ENCODE assay signal across 14 cellular contexts in genomic region chr17:75970011-75970523, GRCh38. TPM values are rescaled to one million over a fixed set of nuclear protein-coding genes. Genes with fewer than 3 reads are reported as not detected.
DNase-seq lines count a peak whose midpoint lies in the region; ATAC-seq, FAIRE-seq and TF ChIP-seq lines count a peak whose summit lies in the region.
"Had no signal": no experiment of that assay in that cellular context is flagged by ENCODE, and none has a peak within 500 bp of the region (broad histone marks: within the 10 kb centered on the region; RNA-seq: fewer than 3 reads in every experiment).

No MANE protein-coding gene starts in this region.

- TF ChIP-seq POLR2A in GM12891 (IDR thresholded peaks at IDR 0.05; ENCODE audit: low read depth, low read length): no peak

- peak overlapping the region; percentile 53 for H3K27ac Mint-ChIP-seq in T-helper 2 cell treated with Interferon-gamma antibody and Interleukin-4, amounts not matched to agents 5 μg/mL and 100 μg/mL, for 36 hours
- H3K27ac Mint-ChIP-seq in stimulated activated memory B cell treated with anti-CD40 and anti-IgM and Interleukin-4, amounts not matched to agents 10 μg/mL and 1 μg/mL and 100 μg/mL, for 72 hours: peak overlapping the region; percentile 11

- H3K4me3 Mint-ChIP-seq in T-helper 2 cell treated with Interferon-gamma antibody and Interleukin-4, amounts not matched to agents 5 μg/mL and 100 μg/mL, for 36 hours: no peak overlapping the region
- no peak overlapping the region for H3K4me3 Mint-ChIP-seq in stimulated activated memory B cell treated with anti-CD40 and anti-IgM and Interleukin-4, amounts not matched to agents 10 μg/mL and 1 μg/mL and 100 μg/mL, for 72 hours
- H3K4me3 Mint-ChIP-seq: nephron had no signal

- no peak overlapping the region for H3K27ac ChIP-seq in SJCRH30

- peaks cover 14% of the 10 kb centered on the region for H3K36me3 Mint-ChIP-seq in T-helper 2 cell treated with Interferon-gamma antibody and Interleukin-4, amounts not matched to agents 5 μg/mL and 100 μg/mL, for 36 hours (ENCODE audit: low read depth)
- H3K36me3 Mint-ChIP-seq in stimulated activated memory B cell treated with anti-CD40 and anti-IgM and Interleukin-4, amounts not matched to agents 10 μg/mL and 1 μg/mL and 100 μg/mL, for 72 hours: peaks cover 28% of the 10 kb centered on the region

- no peak for FAIRE-seq in GM12891 (lab: Jason Lieb, UNC)
- FAIRE-seq: kidney had no signal

- H3K4me3 ChIP-seq in SJCRH30: no peak overlapping the region

- ATAC-seq in stimulated activated memory B cell treated with anti-CD40 and anti-IgM and Interleukin-4, amounts not matched to agents 10 μg/mL and 1 μg/mL and 100 μg/mL, for 72 hours: no peak

- H3K27me3 ChIP-seq in SJCRH30: no peaks in the 10 kb centered on the region

- H3K4me1 Mint-ChIP-seq in T-helper 2 cell treated with Interferon-gamma antibody and Interleukin-4, amounts not matched to agents 5 μg/mL and 100 μg/mL, for 36 hours (ENCODE audit: low read depth): peaks cover 7% of the 10 kb centered on the region
- peaks cover 12% of the 10 kb centered on the region for H3K4me1 Mint-ChIP-seq in stimulated activated memory B cell treated with anti-CD40 and anti-IgM and Interleukin-4, amounts not matched to agents 10 μg/mL and 1 μg/mL and 100 μg/mL, for 72 hours

- H3K9me3 ChIP-seq in SJCRH30 (replicated peaks): no peaks in the 10 kb centered on the region

- H3K36me3 ChIP-seq in SJCRH30: peaks cover 12% of the 10 kb centered on the region; the same call in 1 of the 2 replicates

- no peaks in the 10 kb centered on the region for H3K4me1 ChIP-seq in SJCRH30

- H3K9me3 Mint-ChIP-seq in T-helper 2 cell treated with Interferon-gamma antibody and Interleukin-4, amounts not matched to agents 5 μg/mL and 100 μg/mL, for 36 hours: no peaks in the 10 kb centered on the region
- H3K9me3 Mint-ChIP-seq in stimulated activated memory B cell treated with anti-CD40 and anti-IgM and Interleukin-4, amounts not matched to agents 10 μg/mL and 1 μg/mL and 100 μg/mL, for 72 hours: no peaks in the 10 kb centered on the region
- H3K9me3 Mint-ChIP-seq: nephron had no signal

- DNase-seq in T-helper 2 cell treated with Interferon-gamma antibody and Interleukin-4, amounts not matched to agents 5 μg/mL and 100 μg/mL, for 36 hours (ENCODE audit: low spot score): no peak
- no peak for DNase-seq in T-helper 2 cell
- DNase-seq in RPMI7951 (ENCODE audit: low read depth): peak; percentile 37
- peak; percentile 23 for DNase-seq in fibroblast of peridontal ligament (ENCODE audit: extremely low read depth)
- no peak for DNase-seq in GM12891 (ENCODE audit: insufficient read length, low spot score)
- no peak for DNase-seq in SJCRH30
- no peak for DNase-seq in DMS 273 treated with DMSO at 0.1 percent for 48 hours (lab: John Stamatoyannopoulos, UW)
- DNase-seq: kidney; NCI-H1105 treated with DMSO at 0.1 percent for 48 hours; stimulated activated naive CD4-positive, alpha-beta T cell; T-helper 1 cell had no signal

- H3K27me3 Mint-ChIP-seq in T-helper 2 cell treated with Interferon-gamma antibody and Interleukin-4, amounts not matched to agents 5 μg/mL and 100 μg/mL, for 36 hours (ENCODE audit: low read depth): no peaks in the 10 kb centered on the region
- no peaks in the 10 kb centered on the region for H3K27me3 Mint-ChIP-seq in stimulated activated memory B cell treated with anti-CD40 and anti-IgM and Interleukin-4, amounts not matched to agents 10 μg/mL and 1 μg/mL and 100 μg/mL, for 72 hours

TF ChIP-seq in GM12891, 5 proteins besides CTCF, POLR2A, EP300 and RAD21:
- TF ChIP-seq POU2F2 (IDR thresholded peaks at IDR 0.05; ENCODE audit: low read depth, low read length) (no peak), SPI1 (IDR thresholded peaks at IDR 0.05; ENCODE audit: low read depth, low read length) (no peak), TAF1 (IDR thresholded peaks at IDR 0.05; ENCODE audit: low read depth, low read length) (no peak), POLR2AphosphoS5 (IDR thresholded peaks at IDR 0.05; ENCODE audit: low read depth, low read length) (no peak), PAX5 (IDR thresholded peaks at IDR 0.05; ENCODE audit: insufficient read depth, low read length, severe bottlenecking) (no peak)

RNA-seq across cellular contexts. Expression of gene ACOX1, which starts 8.9 kb away (rescaled TPM):
- 21.4 TPM in 2 replicates for total RNA-seq in RPMI7951 (2014; rRNA removed; shearing (Covaris generic))
- polyA plus RNA-seq in GM12891 (2012; ENCODE audit: low read depth, missing spikeins): 9.7 TPM
- 34.8 and 36.4 TPM in 2 replicates for total RNA-seq in SJCRH30 (2014; rRNA removed; shearing (Covaris generic))

RNA-seq across cellular contexts. Expression of gene TEN1, which starts 9.0 kb away (rescaled TPM):
- 12.6 and 16.5 TPM in 2 replicates for total RNA-seq in RPMI7951 (2014; rRNA removed; shearing (Covaris generic))
- 22.9 TPM for polyA plus RNA-seq in GM12891 (2012; ENCODE audit: low read depth, missing spikeins)
- 11.8 and 17.7 TPM in 2 replicates for total RNA-seq in SJCRH30 (2014; rRNA removed; shearing (Covaris generic))

RNA-seq across cellular contexts. Expression of gene FBF1, which starts 29.2 kb away (rescaled TPM):
- 6.0 and 8.0 TPM in 2 replicates for total RNA-seq in RPMI7951 (2014; rRNA removed; shearing (Covaris generic))
- polyA plus RNA-seq in GM12891 (2012; ENCODE audit: low read depth, missing spikeins): 8.6 TPM
- total RNA-seq in SJCRH30 (2014; rRNA removed; shearing (Covaris generic)): 10.3 and 13.5 TPM in 2 replicates

RNA-seq across cellular contexts. Expression of gene CDK3, which starts 30.6 kb away (rescaled TPM):
- 1.4 and 2.2 TPM in 2 replicates for total RNA-seq in RPMI7951 (2014; rRNA removed; shearing (Covaris generic))
- 4.1 TPM for polyA plus RNA-seq in GM12891 (2012; ENCODE audit: low read depth, missing spikeins)
- 2.7 and 3.1 TPM in 2 replicates for total RNA-seq in SJCRH30 (2014; rRNA removed; shearing (Covaris generic))

RNA-seq across cellular contexts. Expression of gene EVPL, which starts 57.0 kb away (rescaled TPM):
- total RNA-seq in RPMI7951 (2014; rRNA removed; shearing (Covaris generic)): not detected in 2 replicates
- polyA plus RNA-seq in GM12891 (2012; ENCODE audit: low read depth, missing spikeins): 0.01 TPM
- total RNA-seq in SJCRH30 (2014; rRNA removed; shearing (Covaris generic)): 0.63 and 1.1 TPM in 2 replicates
- total RNA-seq: A172 had no signal

Comparison
In these comparisons a context has a peak if more than half of its experiments do, and no peak if none do; other contexts are left out.
1. DNase-seq: peak in RPMI7951 (single experiment) and fibroblast of peridontal ligament (single experiment); none in T-helper 2 cell treated with Interferon-gamma antibody and Interleukin-4, amounts not matched to agents 5 μg/mL and 100 μg/mL, for 36 hours (single experiment), T-helper 2 cell (0 of 5), GM12891 (single experiment), SJCRH30 (0 of 2) and DMS 273 treated with DMSO at 0.1 percent for 48 hours (single experiment).